In the genomic region with DNA sequence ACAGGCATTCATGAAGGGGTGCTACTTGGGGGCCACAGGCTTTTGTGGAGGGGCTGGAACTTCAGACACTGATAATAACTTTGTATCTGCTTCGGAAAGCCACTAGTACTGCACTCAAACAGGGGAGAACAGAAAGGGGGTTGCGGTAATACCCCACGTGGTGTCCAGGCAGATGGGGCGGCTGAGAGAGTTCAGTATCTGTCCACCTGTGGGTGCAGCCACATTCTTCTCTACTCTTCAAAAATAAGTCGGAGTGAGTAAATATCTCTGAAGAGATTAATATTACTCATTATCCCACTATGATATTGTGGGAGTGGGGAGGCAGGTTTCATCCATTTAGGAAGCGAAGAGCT, we compare ENCODE assay signal across 7 cellular contexts.
A peak's percentile ranks its signal among the peaks of the same experiment; 100 is the strongest.
DNase-seq lines count a peak whose midpoint lies in the region; ATAC-seq and TF ChIP-seq lines count a peak whose summit lies in the region.

No MANE protein-coding gene starts in this region.

- no peak for TF ChIP-seq CTCF in Peyer's patch (IDR thresholded peaks at IDR 0.05)
- TF ChIP-seq CTCF in gastroesophageal sphincter (IDR thresholded peaks at IDR 0.05), result no peak

- 65 to 73% methylated on average over 6 of the region's 6 CpGs for WGBS in GM23248 (ENCODE audit: low coverage in 1 of 2, low lambda C conversion rate in 2 of 2, missing lambda C conversion rate in 2 of 2), 2 experiments
- 59 to 68% methylated on average over 4 to 6 of the region's 6 CpGs for WGBS in gastroesophageal sphincter (ENCODE audit: low coverage in 1 of 2), 2 donors

- H3K36me3 Mint-ChIP-seq in stimulated activated effector memory CD8-positive, alpha-beta T cell treated with anti-CD3 and anti-CD28 coated beads, Interleukin-12 subunit alpha, Interleukin-12 subunit beta, amount 100 ng/mL, for 72 hours, result no peaks in the 10 kb centered on the region

- H3K79me2 ChIP-seq in GM23248 (ENCODE audit: insufficient read depth), result no peaks in the 10 kb centered on the region

- H3K27ac Mint-ChIP-seq in stimulated activated effector memory CD8-positive, alpha-beta T cell treated with anti-CD3 and anti-CD28 coated beads, Interleukin-12 subunit alpha, Interleukin-12 subunit beta, amount 100 ng/mL, for 72 hours, result peak overlapping the region; percentile 95

- H3K4me1 Mint-ChIP-seq in stimulated activated effector memory CD8-positive, alpha-beta T cell treated with anti-CD3 and anti-CD28 coated beads, Interleukin-12 subunit alpha, Interleukin-12 subunit beta, amount 100 ng/mL, for 72 hours, result peaks cover 33% of the 10 kb centered on the region

- H3K4me1 ChIP-seq in GM23248 (ENCODE audit: insufficient read depth) (peaks cover 27% of the 10 kb centered on the region), Peyer's patch (peaks cover 0 to 26% (median 1%) of the 10 kb centered on the region in 4 donors), gastroesophageal sphincter (peaks cover 10 to 94% (median 20%) of the 10 kb centered on the region in 3 donors)

- H3K4me2 ChIP-seq in GM23248 (ENCODE audit: unreplicated experiment), result peak overlapping the region; percentile 77

- no peak for TF ChIP-seq EP300 in gastroesophageal sphincter (IDR thresholded peaks at IDR 0.05)

- H3K4me3 ChIP-seq in GM23248 (peak overlapping the region; percentile 75), Peyer's patch (no peak overlapping the region), gastroesophageal sphincter (peak overlapping the region in 1 of 2 donors; percentile 55)

- H2AFZ ChIP-seq in GM23248, result peak overlapping the region; percentile 82

- H3K27ac ChIP-seq in GM23248 (no peak overlapping the region), Peyer's patch (peak overlapping the region; percentile 77 to 94 (median 84)), gastroesophageal sphincter (peak overlapping the region; percentile 51 to 92 (median 92))

- no peak for ATAC-seq in gastroesophageal sphincter
- no peak for ATAC-seq in stimulated activated effector memory CD8-positive, alpha-beta T cell treated with anti-CD3 and anti-CD28 coated beads, Interleukin-12 subunit alpha, Interleukin-12 subunit beta, amount 100 ng/mL, for 72 hours

- H3K9me2 ChIP-seq in GM23248 (ENCODE audit: insufficient read depth), result no peaks in the 10 kb centered on the region

- H3F3A ChIP-seq in GM23248 (ENCODE audit: insufficient read depth), result peaks cover 12% of the 10 kb centered on the region

- H3K4me3 Mint-ChIP-seq in stimulated activated effector memory CD8-positive, alpha-beta T cell treated with anti-CD3 and anti-CD28 coated beads, Interleukin-12 subunit alpha, Interleukin-12 subunit beta, amount 100 ng/mL, for 72 hours, result peak overlapping the region; percentile 84

- H3K36me3 ChIP-seq in GM23248 (ENCODE audit: low read depth) (no peaks in the 10 kb centered on the region), Peyer's patch (no peaks in the 10 kb centered on the region), gastroesophageal sphincter (no peaks in the 10 kb centered on the region)

- DNase-seq in GM23248 (no peak), Peyer's patch (no peak), NAMALWA (ENCODE audit: low spot score) (no peak), iPS-NIHi7 (ENCODE audit: extremely low spot score) (no peak), GDM1 (lab: John Stamatoyannopoulos, UW) (no peak)
- no peak for DNase-seq in stimulated activated effector memory CD8-positive, alpha-beta T cell treated with anti-CD3 and anti-CD28 coated beads, Interleukin-12 subunit alpha, Interleukin-12 subunit beta, amount 100 ng/mL, for 72 hours (ENCODE audit: low spot score in 2 of 2)

- no peak for TF ChIP-seq POLR2A in Peyer's patch (IDR thresholded peaks at IDR 0.05)
- TF ChIP-seq POLR2A in gastroesophageal sphincter (IDR thresholded peaks at IDR 0.05), result no peak

- in situ Hi-C loops in GM23248 (cut with MboI), result no loop called here

- H3K27me3 ChIP-seq in GM23248 (replicated peaks; ENCODE audit: insufficient read depth) (no peaks in the 10 kb centered on the region), Peyer's patch (no peaks in the 10 kb centered on the region), gastroesophageal sphincter (no peaks in the 10 kb centered on the region)

- no peaks in the 10 kb centered on the region for H3K9me3 Mint-ChIP-seq in stimulated activated effector memory CD8-positive, alpha-beta T cell treated with anti-CD3 and anti-CD28 coated beads, Interleukin-12 subunit alpha, Interleukin-12 subunit beta, amount 100 ng/mL, for 72 hours

- no peaks in the 10 kb centered on the region for H4K20me1 ChIP-seq in GM23248 (ENCODE audit: insufficient read depth)

- peak overlapping the region; percentile 84; the same call in 1 of the 2 replicates for H3K9ac ChIP-seq in GM23248

- H3K9me3 ChIP-seq in GM23248 (ENCODE audit: low read depth) (no peaks in the 10 kb centered on the region), Peyer's patch (no peaks in the 10 kb centered on the region), gastroesophageal sphincter (no peaks in the 10 kb centered on the region)
